ENCODE assay signal across 18 cellular contexts in genomic region chr17:82571855-82572254, GRCh38.
"Had no signal": no experiment of that assay in that cellular context is flagged by ENCODE, and none has a peak within 500 bp of the region (broad histone marks: within the 10 kb centered on the region; RNA-seq: fewer than 3 reads in every experiment).

No MANE protein-coding gene starts in this region.

- H3K9me3 Mint-ChIP-seq: dendritic cell treated with granulocyte-macrophage colony-stimulating factor and Interleukin-4, amounts not matched to agents 40 ng/mL and 50 ng/mL, for 4 days; effector memory CD8-positive, alpha-beta T cell; naive thymus-derived CD8-positive, alpha-beta T cell had no signal

- H3K27ac Mint-ChIP-seq: dendritic cell treated with granulocyte-macrophage colony-stimulating factor and Interleukin-4, amounts not matched to agents 40 ng/mL and 50 ng/mL, for 4 days; effector memory CD8-positive, alpha-beta T cell had no signal

- H3K4me1 ChIP-seq: vagina had no signal

- ATAC-seq: effector memory CD8-positive, alpha-beta T cell; heart left ventricle; left lobe of liver; mucosa of descending colon; naive thymus-derived CD8-positive, alpha-beta T cell; upper lobe of right lung had no signal

- DNase-seq: effector memory CD8-positive, alpha-beta T cell; foreskin melanocyte; hippocampal formation; mammary epithelial cell; mucosa of descending colon; naive thymus-derived CD8-positive, alpha-beta T cell; sigmoid colon; stimulated activated CD4-positive, alpha-beta T cell treated with anti-CD3 and anti-CD28 coated beads, Interleukin-2, amount 100 ng/mL, for 24 hours; stimulated activated CD4-positive, alpha-beta T cell treated with anti-CD3 and anti-CD28 coated beads, Interleukin-4, amount 100 ng/mL, for 4 hours; stimulated activated naive CD4-positive, alpha-beta T cell treated with Interleukin-2 at 50 U/mL for 16 hours; testis; upper lobe of right lung had no signal

- H3K27me3 Mint-ChIP-seq: dendritic cell treated with granulocyte-macrophage colony-stimulating factor and Interleukin-4, amounts not matched to agents 40 ng/mL and 50 ng/mL, for 4 days; effector memory CD8-positive, alpha-beta T cell; naive thymus-derived CD8-positive, alpha-beta T cell had no signal

- H3K27me3 ChIP-seq: heart left ventricle, sigmoid colon, testis, tibial nerve, upper lobe of right lung, vagina had no signal

- H3K27ac ChIP-seq: heart left ventricle, sigmoid colon, skin epidermis, testis, upper lobe of right lung, vagina had no signal

- H3K4me3 Mint-ChIP-seq: dendritic cell treated with granulocyte-macrophage colony-stimulating factor and Interleukin-4, amounts not matched to agents 40 ng/mL and 50 ng/mL, for 4 days; effector memory CD8-positive, alpha-beta T cell; naive thymus-derived CD8-positive, alpha-beta T cell had no signal
